ENCODE assay signal across 26 cellular contexts in genomic region chr10:10160821-10161312, GRCh38.
"Had no signal": no experiment of that assay in that cellular context is flagged by ENCODE, and none has a peak within 500 bp of the region (broad histone marks: within the 10 kb centered on the region; RNA-seq: fewer than 3 reads in every experiment).

No MANE protein-coding gene starts in this region.

- H3K27me3 ChIP-seq: Peyer's patch had no signal

- H3K36me3 Mint-ChIP-seq: activated naive CD4-positive, alpha-beta T cell treated with anti-CD3 and anti-CD28 coated beads, Interleukin-2, amount 10 ng/mL, durations not matched to agents 7 days and 5 days; activated naive CD8-positive, alpha-beta T cell; brain had no signal

- H3K27ac ChIP-seq: KMS-11, Peyer's patch had no signal

- H3K27ac Mint-ChIP-seq: activated CD4-positive, alpha-beta T cell treated with anti-CD3 and anti-CD28 coated beads, Interleukin-2, amount 10 ng/mL, durations not matched to agents 24 days and 14 days; activated CD8-positive, alpha-beta T cell treated with anti-CD3 and anti-CD28 coated beads, Interleukin-2, amount 10 ng/mL, durations not matched to agents 7 days and 5 days; activated naive CD4-positive, alpha-beta T cell treated with anti-CD3 and anti-CD28 coated beads, Interleukin-2, amount 10 ng/mL, durations not matched to agents 7 days and 5 days; activated naive CD8-positive, alpha-beta T cell; activated naive CD8-positive, alpha-beta T cell treated with anti-CD3 and anti-CD28 coated beads, Interleukin-2, amount 50 U/mL, for 24 hours; activated T-cell treated with anti-CD3 and anti-CD28 coated beads, Interleukin-2, amount 50 U/mL, for 24 hours; activated T-helper 2 cell treated with anti-CD3 and anti-CD28 coated beads, Interferon-gamma antibody, Interleukin-2, Interleukin-4, amounts not matched to agents 10 μg/mL and 5 μg/mL and 100 μg/mL, durations not matched to agents 14 hours and 24 hours and 36 hours; brain; T-helper 2 cell treated with Interferon-gamma antibody and Interleukin-4, amounts not matched to agents 5 μg/mL and 100 μg/mL, for 36 hours had no signal

- DNase-seq: activated CD4-positive, alpha-beta T cell treated with anti-CD3 and anti-CD28 coated beads, Interleukin-2, amount 10 ng/mL, durations not matched to agents 24 days and 14 days; activated CD4-positive, alpha-beta T cell treated with anti-CD3 and anti-CD28 coated beads, Interleukin-2, amount 50 U/mL, for 48 hours; activated CD8-positive, alpha-beta T cell treated with anti-CD3 and anti-CD28 coated beads, Interleukin-2, amount 10 ng/mL, durations not matched to agents 7 days and 5 days; activated naive CD4-positive, alpha-beta T cell treated with anti-CD3 and anti-CD28 coated beads, Interleukin-2, amount 10 ng/mL, durations not matched to agents 7 days and 5 days; activated naive CD8-positive, alpha-beta T cell treated with anti-CD3 and anti-CD28 coated beads, Interleukin-2, amount 50 U/mL, for 24 hours; activated T-cell treated with anti-CD3 and anti-CD28 coated beads, Interleukin-2, amount 50 U/mL, for 24 hours; MM.1S; NCI-H1092 treated with DMSO at 0.1 percent for 48 hours; NCI-H1417; NCI-H146; NCI-H187; NCI-H2029 treated with DMSO at 0.1 percent for 48 hours; NCI-H2107; NCI-H2171; NCI-H510A; NCI-H526; NCI-H748 treated with DMSO at 0.1 percent for 48 hours; NK-92 treated with Interleukin-12 subunit alpha and Interleukin-12 subunit beta, amount 100 ng/mL, for 24 hours; PC-3; Peyer's patch; RPMI8226 had no signal

- H3K4me1 Mint-ChIP-seq: activated CD4-positive, alpha-beta T cell treated with anti-CD3 and anti-CD28 coated beads, Interleukin-2, amount 10 ng/mL, durations not matched to agents 24 days and 14 days; activated naive CD4-positive, alpha-beta T cell treated with anti-CD3 and anti-CD28 coated beads, Interleukin-2, amount 10 ng/mL, durations not matched to agents 7 days and 5 days; activated naive CD8-positive, alpha-beta T cell treated with anti-CD3 and anti-CD28 coated beads, Interleukin-2, amount 50 U/mL, for 24 hours had no signal

- H3K36me3 ChIP-seq: Peyer's patch had no signal

- H3K4me3 ChIP-seq: Peyer's patch had no signal

- H3K4me3 Mint-ChIP-seq: activated CD4-positive, alpha-beta T cell treated with anti-CD3 and anti-CD28 coated beads, Interleukin-2, amount 10 ng/mL, durations not matched to agents 24 days and 14 days; activated CD8-positive, alpha-beta T cell treated with anti-CD3 and anti-CD28 coated beads, Interleukin-2, amount 10 ng/mL, durations not matched to agents 7 days and 5 days; activated naive CD4-positive, alpha-beta T cell treated with anti-CD3 and anti-CD28 coated beads, Interleukin-2, amount 10 ng/mL, durations not matched to agents 7 days and 5 days; activated naive CD8-positive, alpha-beta T cell; activated naive CD8-positive, alpha-beta T cell treated with anti-CD3 and anti-CD28 coated beads, Interleukin-2, amount 50 U/mL, for 24 hours; activated T-cell treated with anti-CD3 and anti-CD28 coated beads, Interleukin-2, amount 50 U/mL, for 24 hours; brain; T-helper 2 cell treated with Interferon-gamma antibody and Interleukin-4, amounts not matched to agents 5 μg/mL and 100 μg/mL, for 36 hours had no signal

- ATAC-seq: activated CD8-positive, alpha-beta T cell treated with anti-CD3 and anti-CD28 coated beads, Interleukin-2, amount 10 ng/mL, durations not matched to agents 7 days and 5 days; activated naive CD8-positive, alpha-beta T cell treated with anti-CD3 and anti-CD28 coated beads, Interleukin-2, amount 50 U/mL, for 24 hours; PC-3 had no signal

- H3K4me1 ChIP-seq: Peyer's patch had no signal

- H3K9me3 Mint-ChIP-seq: activated CD4-positive, alpha-beta T cell treated with anti-CD3 and anti-CD28 coated beads, Interleukin-2, amount 10 ng/mL, durations not matched to agents 24 days and 14 days; activated naive CD4-positive, alpha-beta T cell treated with anti-CD3 and anti-CD28 coated beads, Interleukin-2, amount 10 ng/mL, durations not matched to agents 7 days and 5 days; activated T-helper 2 cell treated with anti-CD3 and anti-CD28 coated beads, Interferon-gamma antibody, Interleukin-2, Interleukin-4, amounts not matched to agents 10 μg/mL and 5 μg/mL and 100 μg/mL, durations not matched to agents 14 hours and 24 hours and 36 hours; T-helper 2 cell treated with Interferon-gamma antibody and Interleukin-4, amounts not matched to agents 5 μg/mL and 100 μg/mL, for 36 hours had no signal

- H3K27me3 Mint-ChIP-seq: activated CD4-positive, alpha-beta T cell treated with anti-CD3 and anti-CD28 coated beads, Interleukin-2, amount 10 ng/mL, durations not matched to agents 24 days and 14 days; activated T-cell treated with anti-CD3 and anti-CD28 coated beads, Interleukin-2, amount 50 U/mL, for 24 hours; brain had no signal
